Comparison of ENCODE assay signal across 9 cellular contexts in the genomic region with DNA sequence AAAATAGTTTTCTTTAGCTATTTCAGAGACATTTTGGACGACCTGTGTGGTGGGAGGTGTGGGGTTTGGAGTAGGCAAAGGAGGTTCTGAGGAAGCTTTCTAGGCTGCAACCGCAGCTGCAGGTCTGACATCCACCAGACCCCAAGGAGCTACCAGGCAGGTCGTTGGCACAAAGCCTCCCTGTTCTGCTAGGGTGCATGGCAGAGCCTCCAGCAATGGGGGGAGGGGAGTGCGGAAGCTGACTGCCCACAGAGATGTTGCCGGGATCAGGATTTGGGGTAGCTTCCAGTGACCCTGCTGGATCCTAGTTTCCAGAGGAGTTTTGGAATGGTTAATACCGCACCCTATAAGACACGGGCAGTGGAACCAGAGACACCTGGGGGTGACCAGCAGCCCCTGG. TPM values are rescaled to one million over a fixed set of nuclear protein-coding genes. Genes with fewer than 3 reads are reported as not detected.
DNase-seq lines count a peak whose midpoint lies in the region; ATAC-seq, FAIRE-seq and TF ChIP-seq lines count a peak whose summit lies in the region.
"Had no signal": no experiment of that assay in that cellular context is flagged by ENCODE, and none has a peak within 500 bp of the region (broad histone marks: within the 10 kb centered on the region; RNA-seq: fewer than 3 reads in every experiment).

No MANE protein-coding gene starts in this region.

- H3K9me3 ChIP-seq in astrocyte (ENCODE audit: insufficient read depth, low read depth, low read length) (no peaks in the 10 kb centered on the region), thyroid gland (no peaks in the 10 kb centered on the region)

- DNase-seq in activated CD4-positive, alpha-beta T cell treated with anti-CD3 and anti-CD28 coated beads, Interleukin-2, amount 10 ng/mL, durations not matched to agents 24 days and 14 days = no peak
- no peak for DNase-seq in activated CD4-positive, alpha-beta T cell treated with anti-CD3 and anti-CD28 coated beads for 48 hours
- DNase-seq in astrocyte (ENCODE audit: low read depth) (no peak), kidney tubule cell (ENCODE audit: low spot score) (peak; percentile 48), thyroid gland (peak; percentile 63 to 66), GM10266 (ENCODE audit: extremely low spot score) (no peak), HCEC 1CT (no peak)

- H3K4me1 ChIP-seq in astrocyte (ENCODE audit: insufficient read depth, low read length) = peaks cover 13% of the 10 kb centered on the region
- H3K4me1 ChIP-seq in thyroid gland = peaks cover 14 to 22% of the 10 kb centered on the region in 2 donors

- H3K27me3 ChIP-seq in astrocyte (ENCODE audit: insufficient read depth, low read length) (peaks cover 9% of the 10 kb centered on the region), thyroid gland (no peaks in the 10 kb centered on the region)

- H3K27ac Mint-ChIP-seq in activated CD4-positive, alpha-beta T cell treated with anti-CD3 and anti-CD28 coated beads, Interleukin-2, amount 10 ng/mL, durations not matched to agents 24 days and 14 days = no peak overlapping the region
- peak overlapping the region; percentile 53 for H3K27ac Mint-ChIP-seq in astrocyte (ENCODE audit: unreplicated experiment)

- no peaks in the 10 kb centered on the region for H3K9me3 Mint-ChIP-seq in activated CD4-positive, alpha-beta T cell treated with anti-CD3 and anti-CD28 coated beads, Interleukin-2, amount 10 ng/mL, durations not matched to agents 24 days and 14 days
- H3K9me3 Mint-ChIP-seq in astrocyte (ENCODE audit: unreplicated experiment) = no peaks in the 10 kb centered on the region

- peaks cover 9% of the 10 kb centered on the region for H3K4me1 Mint-ChIP-seq in activated CD4-positive, alpha-beta T cell treated with anti-CD3 and anti-CD28 coated beads, Interleukin-2, amount 10 ng/mL, durations not matched to agents 24 days and 14 days
- peaks cover 8% of the 10 kb centered on the region for H3K4me1 Mint-ChIP-seq in astrocyte (ENCODE audit: low read depth, unreplicated experiment)

- H3K36me3 ChIP-seq in astrocyte (ENCODE audit: insufficient read depth, low read length) (no peaks in the 10 kb centered on the region), thyroid gland (no peaks in the 10 kb centered on the region)

- H3K27ac ChIP-seq in astrocyte (ENCODE audit: low read depth, low read length) = no peak overlapping the region
- H3K27ac ChIP-seq in thyroid gland = no peak overlapping the region
- H3K27ac ChIP-seq: SK-N-MC had no signal

- H4K20me1 ChIP-seq in astrocyte (ENCODE audit: insufficient read depth, low read length) = peaks cover 5% of the 10 kb centered on the region

- TF ChIP-seq POLR2A in thyroid gland (IDR thresholded peaks at IDR 0.05) = no peak

- no peak for TF ChIP-seq CTCF in astrocyte (IDR thresholded peaks at IDR 0.05; ENCODE audit: insufficient read depth, low read depth, low read length)
- TF ChIP-seq CTCF in thyroid gland (IDR thresholded peaks at IDR 0.05) = no peak
- no peak for TF ChIP-seq CTCF in GM10266 (IDR thresholded peaks at IDR 0.05; ENCODE audit: control insufficient read depth, insufficient read depth, low read depth, missing control alignments)

- no peak for FAIRE-seq in astrocyte (lab: Jason Lieb, UNC)

- no peaks in the 10 kb centered on the region for H3K36me3 Mint-ChIP-seq in activated CD4-positive, alpha-beta T cell treated with anti-CD3 and anti-CD28 coated beads, Interleukin-2, amount 10 ng/mL, durations not matched to agents 24 days and 14 days (ENCODE audit: low read depth)
- H3K36me3 Mint-ChIP-seq in astrocyte (ENCODE audit: low read depth, unreplicated experiment) = no peaks in the 10 kb centered on the region

- H3K27me3 Mint-ChIP-seq in activated CD4-positive, alpha-beta T cell treated with anti-CD3 and anti-CD28 coated beads, Interleukin-2, amount 10 ng/mL, durations not matched to agents 24 days and 14 days = peaks cover 46% of the 10 kb centered on the region
- peaks cover 25% of the 10 kb centered on the region for H3K27me3 Mint-ChIP-seq in astrocyte (ENCODE audit: low read depth, unreplicated experiment)

- peak overlapping the region; percentile 91 for H3K4me2 ChIP-seq in astrocyte (ENCODE audit: low read length)

- ATAC-seq in GM18502 (IDR thresholded peaks at IDR 0.05; ENCODE audit: poor library complexity, unreplicated experiment) = no peak

- peak overlapping the region; percentile 53 for H3K4me3 ChIP-seq in astrocyte (ENCODE audit: insufficient read depth, low read depth, low read length)
- peak overlapping the region in 2 of 3 donors; percentile 5 to 41 for H3K4me3 ChIP-seq in thyroid gland (replicated peaks in 1 of 3)
- H3K4me3 ChIP-seq: SK-N-MC had no signal

- intact Hi-C loops in activated CD4-positive, alpha-beta T cell treated with anti-CD3 and anti-CD28 coated beads, Interleukin-2, amount 10 ng/mL, durations not matched to agents 24 days and 14 days (cut with micrococcal nuclease) = no loop called here
- intact Hi-C loops in thyroid gland (cut with DNase I) = no loop called here

- H3K9ac ChIP-seq in astrocyte (ENCODE audit: low read length) = no peak overlapping the region

- peak overlapping the region; percentile 80 for H3K4me3 Mint-ChIP-seq in activated CD4-positive, alpha-beta T cell treated with anti-CD3 and anti-CD28 coated beads, Interleukin-2, amount 10 ng/mL, durations not matched to agents 24 days and 14 days
- peak overlapping the region; percentile 92 for H3K4me3 Mint-ChIP-seq in astrocyte (ENCODE audit: unreplicated experiment)

- WGBS in thyroid gland, 2 donors = 4 to 8% methylated on average over 6 of the region's 7 CpGs

- H2AFZ ChIP-seq in astrocyte (ENCODE audit: low read depth, low read length) = no peak overlapping the region

- H3K79me2 ChIP-seq in astrocyte (ENCODE audit: insufficient read depth, low read length) = peaks cover 13% of the 10 kb centered on the region

RNA-seq across cellular contexts. Expression of gene RAP1GAP2, which starts 58.4 kb away (rescaled TPM):
- 0.79 and 1.5 TPM in 2 replicates for total RNA-seq in activated CD4-positive, alpha-beta T cell treated with anti-CD3 and anti-CD28 coated beads, Interleukin-2, amount 10 ng/mL, durations not matched to agents 24 days and 14 days
- total RNA-seq in astrocyte (7.8 and 8.6 TPM in 2 replicates), thyroid gland (1 to 10 TPM; 5.9 to 8.4 (median 6.8) TPM)

Comparison
In these comparisons a context has a peak if more than half of its experiments do, and no peak if none do; other contexts are left out.
1. DNase-seq: peak in kidney tubule cell (single experiment) and thyroid gland (2 of 2); none in activated CD4-positive, alpha-beta T cell treated with anti-CD3 and anti-CD28 coated beads, Interleukin-2, amount 10 ng/mL, durations not matched to agents 24 days and 14 days (single experiment), activated CD4-positive, alpha-beta T cell treated with anti-CD3 and anti-CD28 coated beads for 48 hours (single experiment), astrocyte (single experiment), GM10266 (single experiment) and HCEC 1CT (single experiment).